ENCODE assay signal across 11 cellular contexts in genomic region chr1:235295902-235296350, GRCh38. TPM values are rescaled to one million over a fixed set of nuclear protein-coding genes. Genes with fewer than 3 reads are reported as not detected.
DNase-seq lines count a peak whose midpoint lies in the region; ATAC-seq lines count a peak whose summit lies in the region.
"Had no signal": no experiment of that assay in that cellular context is flagged by ENCODE, and none has a peak within 500 bp of the region (broad histone marks: within the 10 kb centered on the region; RNA-seq: fewer than 3 reads in every experiment).

No MANE protein-coding gene starts in this region.

- peaks cover 72% of the 10 kb centered on the region for H3K4me1 Mint-ChIP-seq in stimulated activated naive CD8-positive, alpha-beta T cell treated with anti-CD3 and anti-CD28 coated beads, Interleukin-15, Interleukin-2, amounts not matched to agents 100 ng/mL and 50 ng/mL, for 24 hours (ENCODE audit: low read depth)

- peak overlapping the region; percentile 23 for H3K27ac Mint-ChIP-seq in stimulated activated naive CD8-positive, alpha-beta T cell treated with anti-CD3 and anti-CD28 coated beads, Interleukin-15, Interleukin-2, amounts not matched to agents 100 ng/mL and 50 ng/mL, for 24 hours

- peaks cover 4% of the 10 kb centered on the region for H3K9me3 Mint-ChIP-seq in stimulated activated naive CD8-positive, alpha-beta T cell treated with anti-CD3 and anti-CD28 coated beads, Interleukin-15, Interleukin-2, amounts not matched to agents 100 ng/mL and 50 ng/mL, for 24 hours

- no peak for ATAC-seq in stimulated activated naive CD8-positive, alpha-beta T cell treated with anti-CD3 and anti-CD28 coated beads, Interleukin-15, Interleukin-2, amounts not matched to agents 100 U/mL and 50 U/mL, for 24 hours
- peak; percentile 11 for ATAC-seq in left lobe of liver
- no peak for ATAC-seq in GM21447 (IDR thresholded peaks at IDR 0.05; ENCODE audit: unreplicated experiment)
- no peak for ATAC-seq in GM19455 (IDR thresholded peaks at IDR 0.05; ENCODE audit: unreplicated experiment)

- H3K27me3 Mint-ChIP-seq in stimulated activated naive CD8-positive, alpha-beta T cell treated with anti-CD3 and anti-CD28 coated beads, Interleukin-15, Interleukin-2, amounts not matched to agents 100 ng/mL and 50 ng/mL, for 24 hours, result no peaks in the 10 kb centered on the region

- H3K4me3 Mint-ChIP-seq in stimulated activated naive CD8-positive, alpha-beta T cell treated with anti-CD3 and anti-CD28 coated beads, Interleukin-15, Interleukin-2, amounts not matched to agents 100 ng/mL and 50 ng/mL, for 24 hours, result no peak overlapping the region

- H3K36me3 Mint-ChIP-seq in stimulated activated naive CD8-positive, alpha-beta T cell treated with anti-CD3 and anti-CD28 coated beads, Interleukin-15, Interleukin-2, amounts not matched to agents 100 ng/mL and 50 ng/mL, for 24 hours (ENCODE audit: low read depth), result peaks cover 6% of the 10 kb centered on the region

- DNase-seq in stimulated activated naive CD8-positive, alpha-beta T cell treated with anti-CD3 and anti-CD28 coated beads, Interleukin-15, Interleukin-2, amounts not matched to agents 100 U/mL and 50 U/mL, for 24 hours, result no peak
- DNase-seq in astrocyte of the hippocampus (ENCODE audit: low read depth, low spot score) (peak; percentile 91), left lobe of liver (ENCODE audit: low spot score) (no peak), DMS153 treated with DMSO at 0.1 percent for 48 hours (lab: John Stamatoyannopoulos, UW; ENCODE audit: unreplicated experiment) (no peak)
- no peak for DNase-seq in stimulated activated CD4-positive, alpha-beta T cell treated with anti-CD3 and anti-CD28 coated beads, Interleukin-12 subunit alpha, Interleukin-12 subunit beta, amount 100 ng/mL, for 4 hours
- DNase-seq: caudate nucleus, NCI-H82, retina had no signal

RNA-seq across cellular contexts. Expression of gene ARID4B, which starts 32.1 kb away (rescaled TPM):
- 10.9 TPM for total RNA-seq in left lobe of liver

RNA-seq across cellular contexts. Expression of gene GGPS1, which starts 32.4 kb away (rescaled TPM):
- 8.6 TPM for total RNA-seq in left lobe of liver
